8 cellular contexts compared by ENCODE assay signal in genomic region chr5:132227485-132228240, GRCh38. TPM values are rescaled to one million over a fixed set of nuclear protein-coding genes. Genes with fewer than 3 reads are reported as not detected.
A peak's percentile ranks its signal among the peaks of the same experiment; 100 is the strongest.
DNase-seq lines count a peak whose midpoint lies in the region; TF ChIP-seq lines count a peak whose summit lies in the region.

TSS of gene P4HA2 (minus strand) at chr5:132227853. CDS start at chr5:132218626, 9,227 bp downstream.

- H3K27me3 ChIP-seq in skeletal muscle satellite cell (ENCODE audit: control insufficient read depth, insufficient read depth, low read length), result no peaks in the 10 kb centered on the region

- DNase-seq in H4 (ENCODE audit: low spot score) (peak; percentile 64), LoVo (ENCODE audit: low spot score) (peak; percentile 95), cerebellar cortex (ENCODE audit: low spot score) (peak; percentile 69), inferior parietal cortex (ENCODE audit: extremely low spot score) (peak; percentile 63), NCI-H1694 treated with DMSO at 0.1 percent for 48 hours (lab: John Stamatoyannopoulos, UW) (no peak)

- peak within 1 kb of the TSS; percentile 85 for H3K4me3 ChIP-seq in skeletal muscle satellite cell (ENCODE audit: low read length)

- H3K4me1 ChIP-seq in skeletal muscle satellite cell (ENCODE audit: control insufficient read depth, insufficient read depth, low read length), result peaks cover 46% of the 10 kb centered on the region

- H3K4me2 ChIP-seq in skeletal muscle satellite cell (ENCODE audit: low read length), result peak within 1 kb of the TSS; percentile 98

- peak; percentile 33 for TF ChIP-seq POLR2A in GM10847 (IDR thresholded peaks at IDR 0.05; ENCODE audit: extremely low read depth, insufficient read length)

- no peaks in the 10 kb centered on the region for H3K9me3 ChIP-seq in skeletal muscle satellite cell (replicated peaks; ENCODE audit: low read length)

- peaks cover 6% of the 10 kb centered on the region for H3K36me3 ChIP-seq in skeletal muscle satellite cell (ENCODE audit: insufficient read depth, low read length)

- peak within 1 kb of the TSS; percentile 87 for H3K9ac ChIP-seq in skeletal muscle satellite cell (ENCODE audit: low read depth, low read length)

- intact Hi-C loops in T-helper 2 cell treated with Interferon-gamma antibody and Interleukin-4, amounts not matched to agents 100 ng/mL and 5 ng/mL, for 36 hours (cut with micrococcal nuclease), result loop anchor here (5.0 kb wide), 1 partner anchor 145 kb away; no protein-coding TSS in a partner anchor

RNA-seq across cellular contexts. Expression of gene P4HA2, which starts in this region (rescaled TPM):
- 83.5 and 85.5 TPM in 2 replicates for total RNA-seq in H4 (2014; rRNA removed; shearing (Covaris generic))
- total RNA-seq in T-helper 2 cell treated with Interferon-gamma antibody and Interleukin-4, amounts not matched to agents 100 ng/mL and 5 ng/mL, for 36 hours, result 14.6 and 16.8 TPM in 2 replicates
- 149 and 191 TPM in 2 replicates for total RNA-seq in skeletal muscle satellite cell (2012; rRNA removed)
